Comparison of ENCODE assay signal across 22 cellular contexts in the genomic region with DNA sequence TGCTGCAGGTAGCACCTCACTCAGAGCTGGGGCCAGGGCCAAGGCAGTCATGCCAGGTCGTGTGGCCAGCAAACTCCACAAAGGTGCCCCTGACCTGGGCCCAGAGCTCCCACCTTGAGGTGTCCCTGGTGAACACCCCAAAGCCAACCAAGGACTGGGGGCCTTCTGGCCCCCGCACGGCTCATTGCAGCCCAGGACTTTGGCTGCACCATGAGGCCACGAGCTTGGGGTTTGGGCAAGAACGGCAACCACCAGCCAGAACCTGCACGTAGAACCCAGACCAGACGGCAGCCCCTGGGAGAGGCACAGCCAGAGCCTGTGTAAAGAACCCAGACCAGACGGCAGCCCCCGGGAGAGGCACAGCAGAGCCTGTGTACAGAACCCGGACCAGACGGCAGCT.
"Had no signal": no experiment of that assay in that cellular context is flagged by ENCODE, and none has a peak within 500 bp of the region (broad histone marks: within the 10 kb centered on the region; RNA-seq: fewer than 3 reads in every experiment).

No MANE protein-coding gene starts in this region.

- H3K36me3 ChIP-seq: SJSA1 had no signal

- H3K4me1 ChIP-seq: SJSA1 had no signal

- H3K4me2 ChIP-seq: KMS-11 had no signal

- H3K9me3 ChIP-seq: SJSA1 had no signal

- H3K4me3 ChIP-seq: SJSA1, SK-N-MC had no signal

- H3K27ac ChIP-seq: KMS-11, SJSA1, SK-N-MC had no signal

- FAIRE-seq: RCC 7860 had no signal

- H3K27me3 ChIP-seq: SJSA1 had no signal

- DNase-seq: IMR-90, Kasumi-1, MM.1S, NCI-H1092 treated with DMSO at 0.1 percent for 48 hours, NCI-H1436, NCI-H187, NCI-H2029, NCI-H2081 treated with DMSO at 0.1 percent for 48 hours, NCI-H2171, NCI-H226, NCI-H446, NCI-H510A, NCI-H524 treated with DMSO at 0.1 percent for 48 hours, NCI-H69, NCI-H774, Right ventricle myocardium superior, RPMI8226, SIG-M5 had no signal

- H3K9ac ChIP-seq: KMS-11 had no signal
